1 cellular context compared by ENCODE assay signal in the genomic region with DNA sequence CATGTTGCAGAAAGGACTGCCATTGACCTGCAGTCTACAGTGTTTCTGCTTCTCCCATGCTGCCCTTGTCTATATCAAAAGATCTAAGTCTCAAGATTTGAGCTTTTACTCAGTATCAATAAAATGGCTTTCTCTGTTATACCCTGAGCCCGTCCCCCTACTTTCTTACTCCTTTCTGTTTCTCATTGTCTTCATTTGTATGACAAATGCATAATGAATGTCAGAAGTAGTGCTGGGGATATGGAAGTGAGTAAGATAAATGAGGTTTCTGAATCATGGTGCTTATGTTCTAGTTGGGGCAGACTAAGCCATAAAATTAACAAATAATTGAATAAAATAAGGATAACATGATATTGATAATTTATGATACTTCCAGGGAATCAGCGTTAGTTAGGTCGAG.
TF ChIP-seq lines count a peak whose summit lies in the region.

No MANE protein-coding gene starts in this region.

TF ChIP-seq in WTC11, 78 proteins besides CTCF, POLR2A, EP300 and RAD21 (continued from another document):
- TF ChIP-seq, protein P1, sequence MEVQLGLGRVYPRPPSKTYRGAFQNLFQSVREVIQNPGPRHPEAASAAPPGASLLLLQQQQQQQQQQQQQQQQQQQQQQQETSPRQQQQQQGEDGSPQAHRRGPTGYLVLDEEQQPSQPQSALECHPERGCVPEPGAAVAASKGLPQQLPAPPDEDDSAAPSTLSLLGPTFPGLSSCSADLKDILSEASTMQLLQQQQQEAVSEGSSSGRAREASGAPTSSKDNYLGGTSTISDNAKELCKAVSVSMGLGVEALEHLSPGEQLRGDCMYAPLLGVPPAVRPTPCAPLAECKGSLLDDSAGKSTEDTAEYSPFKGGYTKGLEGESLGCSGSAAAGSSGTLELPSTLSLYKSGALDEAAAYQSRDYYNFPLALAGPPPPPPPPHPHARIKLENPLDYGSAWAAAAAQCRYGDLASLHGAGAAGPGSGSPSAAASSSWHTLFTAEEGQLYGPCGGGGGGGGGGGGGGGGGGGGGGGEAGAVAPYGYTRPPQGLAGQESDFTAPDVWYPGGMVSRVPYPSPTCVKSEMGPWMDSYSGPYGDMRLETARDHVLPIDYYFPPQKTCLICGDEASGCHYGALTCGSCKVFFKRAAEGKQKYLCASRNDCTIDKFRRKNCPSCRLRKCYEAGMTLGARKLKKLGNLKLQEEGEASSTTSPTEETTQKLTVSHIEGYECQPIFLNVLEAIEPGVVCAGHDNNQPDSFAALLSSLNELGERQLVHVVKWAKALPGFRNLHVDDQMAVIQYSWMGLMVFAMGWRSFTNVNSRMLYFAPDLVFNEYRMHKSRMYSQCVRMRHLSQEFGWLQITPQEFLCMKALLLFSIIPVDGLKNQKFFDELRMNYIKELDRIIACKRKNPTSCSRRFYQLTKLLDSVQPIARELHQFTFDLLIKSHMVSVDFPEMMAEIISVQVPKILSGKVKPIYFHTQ (CRISPR knock-in tag; IDR thresholded peaks at IDR 0.05) = no peak
- TF ChIP-seq PRRX2 (CRISPR knock-in tag; IDR thresholded peaks at IDR 0.05) = no peak
